In the genomic region with DNA sequence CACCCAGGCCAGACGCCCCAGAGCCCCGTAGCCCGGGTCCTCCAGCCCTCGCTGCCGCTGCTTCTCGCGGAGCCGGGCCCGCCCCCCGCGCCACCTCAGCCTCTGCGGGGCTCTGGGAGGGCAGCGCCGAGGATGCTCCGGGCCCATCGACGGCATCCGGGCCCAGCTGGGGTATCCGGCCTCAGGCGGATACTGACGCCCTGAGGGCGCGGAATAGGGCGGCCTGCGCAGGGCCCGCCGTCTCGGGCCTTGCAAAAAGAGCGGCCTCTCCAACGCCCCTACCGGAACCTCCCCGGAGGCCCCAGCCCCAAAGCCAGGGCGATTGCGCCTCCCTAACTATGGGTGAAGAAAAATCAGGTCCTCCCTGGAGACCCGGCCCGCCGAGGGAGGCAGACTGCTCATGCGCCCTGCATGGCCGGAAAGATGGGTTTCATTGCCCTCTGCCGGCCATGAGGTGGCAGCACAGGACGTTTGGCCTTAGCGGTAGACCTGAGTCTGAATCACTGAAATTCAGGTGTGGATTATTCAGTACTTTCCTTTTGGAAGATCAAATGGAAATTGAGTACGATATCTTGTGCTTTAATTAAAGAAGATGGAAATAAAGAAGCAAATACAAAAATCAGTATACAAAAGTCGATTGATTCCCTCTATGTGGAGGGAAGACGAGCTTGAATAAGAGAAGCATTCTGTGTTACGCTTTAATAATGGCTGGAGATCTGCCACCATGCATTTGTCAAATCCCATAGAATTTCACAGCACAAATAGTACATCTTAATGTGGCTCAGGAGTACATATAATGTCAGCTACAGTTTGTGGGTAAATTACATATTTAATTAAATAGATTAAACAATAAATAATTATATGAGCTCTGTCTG, we compare ENCODE assay signal across 8 cellular contexts. TPM values are rescaled to one million over a fixed set of nuclear protein-coding genes. Genes with fewer than 3 reads are reported as not detected.
DNase-seq lines count a peak whose midpoint lies in the region; TF ChIP-seq lines count a peak whose summit lies in the region.
"Not testable (repeated sequence)": the region's sequence is repeated elsewhere in the genome, so short reads cannot be mapped to it uniquely, and the experiment has no call there.

No MANE protein-coding gene starts in this region.

- not testable (repeated sequence) for H2BK5ac ChIP-seq in mesendoderm (ENCODE audit: low read length)

- not testable (repeated sequence) for H3K4me2 ChIP-seq in mesendoderm (ENCODE audit: low read length)

- peak; percentile 40 for TF ChIP-seq POLR2A in GM15510 (IDR thresholded peaks at IDR 0.05; ENCODE audit: borderline replicate concordance, extremely low read depth, insufficient read length)
- TF ChIP-seq POLR2A in esophagus squamous epithelium (IDR thresholded peaks at IDR 0.05): not testable (repeated sequence)

- H3K27ac ChIP-seq in esophagus squamous epithelium: peak overlapping the region; percentile 34 to 81 (median 60)
- H3K27ac ChIP-seq in mesendoderm (ENCODE audit: low read depth, low read length): not testable (repeated sequence)

- H3K4me1 ChIP-seq in esophagus squamous epithelium: peaks cover 0 to 10% (median 0%) of the 10 kb centered on the region in 3 donors
- not testable (repeated sequence) for H3K4me1 ChIP-seq in mesendoderm (ENCODE audit: control insufficient read depth, low read depth, low read length)

- not testable (repeated sequence) for H3K23ac ChIP-seq in mesendoderm (ENCODE audit: low read length)

- intact Hi-C loops in esophagus squamous epithelium (cut with DNase I): not testable (repeated sequence)

- not testable (repeated sequence) for H2BK15ac ChIP-seq in mesendoderm (replicated peaks; ENCODE audit: low read depth)

- peak overlapping the region; percentile 35 to 71 (median 56) for H3K4me3 ChIP-seq in esophagus squamous epithelium
- H3K4me3 ChIP-seq in mesendoderm (ENCODE audit: low read length): not testable (repeated sequence)

- 16 to 17% methylated on average over 6 to 8 of the region's 46 CpGs for WGBS in esophagus squamous epithelium, 2 donors
- no CpG with 5 or more reads among the region's 46 CpGs for WGBS in mesendoderm (ENCODE audit: extremely low coverage, insufficient coverage, low lambda C conversion rate)

- H2BK120ac ChIP-seq in mesendoderm (ENCODE audit: low read depth, low read length): not testable (repeated sequence)

- H3K9ac ChIP-seq in mesendoderm (ENCODE audit: low read length): peak overlapping the region; percentile 38

- not testable (repeated sequence) for H3K36me3 ChIP-seq in esophagus squamous epithelium; mesendoderm (ENCODE audit: control insufficient read depth, insufficient read depth, low read length)

- peak; percentile 60 for DNase-seq in ACHN
- peak; percentile 69 for DNase-seq in NCI-H1694 treated with DMSO at 0.1 percent for 48 hours (lab: John Stamatoyannopoulos, UW)
- DNase-seq in T follicular helper cell (ENCODE audit: low read depth): peak; percentile 75
- peak; percentile 77 for DNase-seq in activated gamma-delta T cell treated with Interleukin-2 at 50 U/mL for 16 hours
- DNase-seq in esophagus squamous epithelium (lab: John Stamatoyannopoulos, UW): not testable (repeated sequence)
- DNase-seq in mesendoderm: peak; percentile 92
- peak; percentile 69 to 70 for DNase-seq in stimulated activated CD4-positive, alpha-beta T cell treated with anti-CD3 and anti-CD28 coated beads, Interleukin-1b, Interleukin-23, amount 100 ng/mL, for 4 hours (ENCODE audit: low read depth in 2 of 2)

- TF ChIP-seq CTCF in esophagus squamous epithelium (IDR thresholded peaks at IDR 0.05): peak; percentile 60 to 87 (median 79)

- H3K79me1 ChIP-seq in mesendoderm (ENCODE audit: low read length): not testable (repeated sequence)

- H3K18ac ChIP-seq in mesendoderm (ENCODE audit: low read length): peak overlapping the region; percentile 76

- peak overlapping the region; percentile 81 for H4K8ac ChIP-seq in mesendoderm (ENCODE audit: low read depth, low read length)

- peak overlapping the region; percentile 60 for H3K56ac ChIP-seq in mesendoderm (ENCODE audit: low read length)

- not testable (repeated sequence) for H3K9me3 ChIP-seq in esophagus squamous epithelium

- H4K5ac ChIP-seq in mesendoderm (ENCODE audit: low read length): not testable (repeated sequence)

- H3K4ac ChIP-seq in mesendoderm (ENCODE audit: low read depth, low read length): peak overlapping the region; percentile 71

- H2AK5ac ChIP-seq in mesendoderm (ENCODE audit: low read length): not testable (repeated sequence)

- in situ Hi-C loops in ACHN (cut with HindIII; ENCODE audit: low pct_ligation_motif_present, low pct_unique_long_range_greater_than_20kb, low sequenced_read_pairs): not testable (repeated sequence)

- H3K27me3 ChIP-seq in esophagus squamous epithelium; mesendoderm (ENCODE audit: insufficient read depth, low read length, poor library complexity): not testable (repeated sequence)

- not testable (repeated sequence) for H3K79me2 ChIP-seq in mesendoderm (ENCODE audit: control insufficient read depth, insufficient read depth, low read length)

RNA-seq across cellular contexts. Expression of a gene that starts 19.3 kb away (rescaled TPM):
- not detected for total RNA-seq in esophagus squamous epithelium
- polyA plus RNA-seq in mesendoderm (2013, experiment 1 of 2): not detected
- not detected for polyA plus RNA-seq in mesendoderm (2013, experiment 2 of 2)
